9 cellular contexts compared by ENCODE assay signal in the genomic region with DNA sequence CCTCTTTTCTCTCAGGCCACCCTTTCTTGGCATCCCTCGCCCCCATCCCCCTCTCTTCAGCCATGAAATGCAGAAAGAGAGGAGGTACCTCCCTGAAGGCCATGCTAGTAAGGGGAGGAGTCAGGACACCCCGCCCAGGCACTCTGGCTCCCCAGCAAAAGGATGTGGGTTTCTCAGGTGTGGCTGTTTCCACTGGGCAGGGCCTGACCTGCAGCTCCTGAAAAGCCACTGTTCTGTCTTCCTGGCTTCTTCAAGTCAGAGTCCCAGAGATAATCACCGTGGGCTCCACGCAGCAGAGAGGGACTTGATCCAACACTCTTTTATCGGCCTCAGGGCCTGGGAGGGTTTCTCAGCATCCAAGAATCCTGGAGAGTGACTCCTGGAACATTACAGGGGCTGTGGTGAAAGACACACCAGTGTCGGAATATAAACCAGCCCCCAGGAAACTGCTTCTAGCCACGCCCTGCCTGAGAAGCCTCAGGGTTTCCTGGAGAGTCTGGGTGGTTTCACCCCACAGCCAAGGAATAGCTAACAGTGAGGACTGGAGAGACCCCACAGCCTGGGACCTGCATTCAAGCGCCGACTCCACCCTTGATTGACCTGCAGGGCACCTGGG.
DNase-seq lines count a peak whose midpoint lies in the region; ATAC-seq and TF ChIP-seq lines count a peak whose summit lies in the region.
"Had no signal": no experiment of that assay in that cellular context is flagged by ENCODE, and none has a peak within 500 bp of the region (broad histone marks: within the 10 kb centered on the region; RNA-seq: fewer than 3 reads in every experiment).

No MANE protein-coding gene starts in this region.

- DNase-seq in RWPE1 (ENCODE audit: low spot score) (peak; percentile 63), kidney tubule cell (ENCODE audit: low spot score) (peak; percentile 3), inferior parietal cortex (ENCODE audit: extremely low spot score) (no peak), ecto neural progenitor cell (ENCODE audit: low spot score) (no peak)
- DNase-seq in activated T-helper 1 cell treated with anti-CD3 and anti-CD28 coated beads, Interleukin-2, amount 50 U/mL, for 16 hours (ENCODE audit: low read depth in 1 of 2, low spot score in 1 of 2), result peak; percentile 12 to 42
- DNase-seq: erythroblast had no signal

- H3K27me3 ChIP-seq in BLaER1, result no peaks in the 10 kb centered on the region

- H3K27ac ChIP-seq in BLaER1 (no peak overlapping the region), RWPE1 (no peak overlapping the region)

- TF ChIP-seq CTCF in RWPE1 (conservative IDR thresholded peaks at IDR 0.05; ENCODE audit: low read depth), result no peak

- no peaks in the 10 kb centered on the region for H3K36me3 ChIP-seq in BLaER1

- no peak overlapping the region for H3K4me3 ChIP-seq in BLaER1

- H3K9me3 ChIP-seq in BLaER1, result no peaks in the 10 kb centered on the region

- ATAC-seq in GM19452 (IDR thresholded peaks at IDR 0.05; ENCODE audit: unreplicated experiment), result no peak
- ATAC-seq in GM21723 (IDR thresholded peaks at IDR 0.05; ENCODE audit: unreplicated experiment), result no peak

- H4K20me1 ChIP-seq in BLaER1, result no peaks in the 10 kb centered on the region

- POLR2A ChIA-PET in RWPE1 (lab: Yijun Ruan, JAX; ENCODE audit: low non-redundant PET), result no interaction called here

- 0 out of 2 replicates have a peak overlapping the region, but pooled peaks have one; percentile 5 for H3K9ac ChIP-seq in BLaER1

- H3K4me2 ChIP-seq in BLaER1, result peak overlapping the region; percentile 54

- peaks cover 11% of the 10 kb centered on the region for H3K4me1 ChIP-seq in BLaER1

- CTCF ChIA-PET in RWPE1 (lab: Yijun Ruan, JAX), result interaction anchor here (0.7 kb wide), 1 partner anchor 93 kb away, joined by 3 read pairs; no protein-coding TSS in a partner anchor

Comparison
In these comparisons a context has a peak if more than half of its experiments do, and no peak if none do; other contexts are left out.
1. DNase-seq: peak in RWPE1 (single experiment), activated T-helper 1 cell treated with anti-CD3 and anti-CD28 coated beads, Interleukin-2, amount 50 U/mL, for 16 hours (2 of 2) and kidney tubule cell (single experiment); none in inferior parietal cortex (single experiment) and ecto neural progenitor cell (single experiment).